8 cellular contexts compared by ENCODE assay signal in genomic region chr18:76528477-76529432, GRCh38. TPM values are rescaled to one million over a fixed set of nuclear protein-coding genes. Genes with fewer than 3 reads are reported as not detected.
DNase-seq lines count a peak whose midpoint lies in the region; ATAC-seq and TF ChIP-seq lines count a peak whose summit lies in the region.

No MANE protein-coding gene starts in this region.

- no peak overlapping the region for H3K9ac ChIP-seq in neural progenitor cell

- ATAC-seq in HG02840 (IDR thresholded peaks at IDR 0.05; ENCODE audit: low FRiP score, unreplicated experiment): peak; percentile 42
- peak; percentile 20 for ATAC-seq in esophagus mucosa
- ATAC-seq in GM18502 (IDR thresholded peaks at IDR 0.05; ENCODE audit: poor library complexity, unreplicated experiment): no peak
- no peak for ATAC-seq in GM19328 (IDR thresholded peaks at IDR 0.05; ENCODE audit: unreplicated experiment)

- peak; percentile 61 for DNase-seq in EL
- peak in 1 of 3 donors; percentile 57 for DNase-seq in Peyer's patch
- peak; percentile 40 for DNase-seq in neural progenitor cell (ENCODE audit: low spot score)
- DNase-seq in DMS79 (lab: John Stamatoyannopoulos, UW): no peak

- H3K4me3 ChIP-seq in Peyer's patch (peak overlapping the region; percentile 16 to 45 (median 28)), neural progenitor cell (no peak overlapping the region)

- H3K4me2 ChIP-seq in neural progenitor cell: peak overlapping the region; percentile 57

- TF ChIP-seq POLR2A in Peyer's patch (IDR thresholded peaks at IDR 0.05): no peak

- H3K4me3 Mint-ChIP-seq in neural progenitor cell: peak overlapping the region; percentile 64

- H3K4me1 ChIP-seq in Peyer's patch: peaks cover 0 to 5% (median 0%) of the 10 kb centered on the region in 4 donors
- peaks cover 23% of the 10 kb centered on the region for H3K4me1 ChIP-seq in neural progenitor cell

- peak overlapping the region; percentile 78 for H2AFZ ChIP-seq in neural progenitor cell (replicated peaks)

- TF ChIP-seq CTCF in Peyer's patch (IDR thresholded peaks at IDR 0.05) (no peak), neural progenitor cell (IDR thresholded peaks at IDR 0.05) (peak; percentile 26)

- peaks cover 10% of the 10 kb centered on the region for H3K27me3 Mint-ChIP-seq in neural progenitor cell (ENCODE audit: insufficient read depth, low read depth)

- no peaks in the 10 kb centered on the region for H3K9me3 ChIP-seq in Peyer's patch
- no peaks in the 10 kb centered on the region for H3K9me3 ChIP-seq in neural progenitor cell (ENCODE audit: low read depth)

- no peaks in the 10 kb centered on the region for H3F3A ChIP-seq in neural progenitor cell (ENCODE audit: low read depth)

- H3K27ac ChIP-seq in Peyer's patch: peak overlapping the region in 3 of 4 donors; percentile 62 to 85 (median 82)
- no peak overlapping the region for H3K27ac ChIP-seq in neural progenitor cell

- H3K36me3 ChIP-seq in Peyer's patch (no peaks in the 10 kb centered on the region), neural progenitor cell (no peaks in the 10 kb centered on the region)

- H3K4me1 Mint-ChIP-seq in neural progenitor cell: peaks cover 43% of the 10 kb centered on the region

- H3K36me3 Mint-ChIP-seq in neural progenitor cell: no peaks in the 10 kb centered on the region

- no peaks in the 10 kb centered on the region for H3K9me3 Mint-ChIP-seq in neural progenitor cell

- H3K79me2 ChIP-seq in neural progenitor cell (ENCODE audit: low read depth): no peaks in the 10 kb centered on the region

- no peaks in the 10 kb centered on the region for H4K20me1 ChIP-seq in neural progenitor cell (ENCODE audit: low read depth)

- peak overlapping the region; percentile 81 for H3K27ac Mint-ChIP-seq in neural progenitor cell

- H3K27me3 ChIP-seq in Peyer's patch: no peaks in the 10 kb centered on the region
- H3K27me3 ChIP-seq in neural progenitor cell: peaks cover 3% of the 10 kb centered on the region

RNA-seq across cellular contexts. Expression of gene ZNF516, which starts 33.7 kb away (rescaled TPM):
- total RNA-seq in Peyer's patch (10 to 100 TPM; 19.8 to 39.6 (median 25.7) TPM), esophagus mucosa (19.3 TPM), neural progenitor cell (ENCODE audit: low replicate concordance) (45.5 and 83.3 TPM in 2 replicates)

Comparison
In these comparisons a context has a peak if more than half of its experiments do, and no peak if none do; other contexts are left out.
1. ATAC-seq: peak in HG02840 (single experiment) and esophagus mucosa (single experiment); none in GM18502 (single experiment) and GM19328 (single experiment).